8 cellular contexts compared by ENCODE assay signal in the genomic region with DNA sequence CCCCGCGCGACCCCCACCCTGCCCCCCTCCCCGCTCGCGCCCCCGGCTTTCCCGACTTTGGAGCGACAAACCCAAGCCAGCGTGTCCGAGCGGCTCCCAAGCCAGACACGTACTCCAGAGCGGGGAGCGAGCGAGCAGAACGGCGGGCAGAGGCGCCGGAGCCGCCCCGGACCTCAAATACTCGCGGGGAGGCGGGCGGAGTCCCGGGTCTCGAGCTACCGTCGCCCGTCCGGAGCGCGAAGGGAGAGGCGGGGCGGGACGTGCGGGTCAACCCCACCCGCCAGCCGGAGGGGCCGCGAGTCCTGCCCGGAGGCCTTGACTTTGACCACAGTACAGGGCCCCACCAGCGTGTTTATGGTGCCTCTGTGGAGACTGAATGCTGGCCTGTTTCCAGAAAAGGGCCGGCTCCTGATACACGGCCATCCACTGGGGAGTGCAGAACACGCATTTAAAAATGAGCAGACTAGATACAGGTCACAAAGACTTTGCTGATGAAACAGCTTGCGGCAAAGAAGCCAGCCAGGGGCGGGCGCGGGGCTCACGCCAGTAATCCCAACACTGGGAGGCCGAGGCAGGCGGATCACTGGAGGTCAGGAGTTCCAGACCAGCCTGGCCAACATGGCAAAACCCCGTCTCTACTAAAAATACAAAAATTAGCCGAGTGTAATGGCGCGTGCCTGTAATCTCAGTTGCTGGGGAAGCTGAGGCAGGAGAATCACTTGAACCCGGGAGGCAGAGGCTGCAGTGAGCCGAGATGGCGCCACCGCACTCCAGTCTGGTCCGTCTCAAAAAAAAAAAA. TPM values are rescaled to one million over a fixed set of nuclear protein-coding genes. Genes with fewer than 3 reads are reported as not detected.
A peak's percentile ranks its signal among the peaks of the same experiment; 100 is the strongest.
DNase-seq lines count a peak whose midpoint lies in the region; ATAC-seq and TF ChIP-seq lines count a peak whose summit lies in the region.

A gene (minus strand): TSS at position 148 of the 799 bp plus-strand sequence. CDS start 12,235 bp downstream, outside the sequence.

- H3K36me3 ChIP-seq in KMS-11 (ENCODE audit: insufficient read depth): no peaks in the 10 kb centered on the region

- POLR2A ChIA-PET in activated CD4-positive, alpha-beta T cell treated with anti-CD3 and anti-CD28 coated beads for 36 hours (lab: Charles Lee): interaction anchor here (1.0 kb wide), 1 partner anchor 130 kb away, joined by 3 read pairs; a partner anchor contains a TSS

- H2AFZ ChIP-seq in KMS-11 (ENCODE audit: low read depth): peak within 1 kb of the TSS; percentile 30; the same call in 1 of the 2 replicates

- no peaks in the 10 kb centered on the region for H3K9me3 Mint-ChIP-seq in activated CD4-positive, alpha-beta T cell treated with anti-CD3 and anti-CD28 coated beads for 36 hours (ENCODE audit: low read depth)

- no peak within 1 kb of the TSS for H3K4me2 ChIP-seq in KMS-11

- no peaks in the 10 kb centered on the region for H3K4me1 ChIP-seq in KMS-11 (ENCODE audit: low read depth, poor library complexity, severe bottlenecking)

- no peaks in the 10 kb centered on the region for H4K20me1 ChIP-seq in KMS-11 (ENCODE audit: insufficient read depth)

- ATAC-seq in activated CD4-positive, alpha-beta T cell treated with anti-CD3 and anti-CD28 coated beads for 36 hours: peak; percentile 41

- intact Hi-C loops in activated CD4-positive, alpha-beta T cell treated with anti-CD3 and anti-CD28 coated beads for 36 hours (cut with DNase I, micrococcal nuclease): loop anchor here (1.0 to 2.0 kb wide), 2 partner anchors 17 to 18 kb away; no protein-coding TSS in a partner anchor

- peaks cover 40% of the 10 kb centered on the region for H3K4me1 Mint-ChIP-seq in activated CD4-positive, alpha-beta T cell treated with anti-CD3 and anti-CD28 coated beads for 36 hours

- H3K27me3 ChIP-seq in KMS-11 (ENCODE audit: insufficient read depth, low read depth): no peaks in the 10 kb centered on the region

- peak within 1 kb of the TSS; percentile 83 for H3K27ac Mint-ChIP-seq in activated CD4-positive, alpha-beta T cell treated with anti-CD3 and anti-CD28 coated beads for 36 hours

- H3K79me2 ChIP-seq in KMS-11 (ENCODE audit: insufficient read depth, low read depth): no peaks in the 10 kb centered on the region

- TF ChIP-seq CTCF in KMS-11 (conservative IDR thresholded peaks at IDR 0.05; ENCODE audit: low read depth, low read length): no peak

- peaks cover 31% of the 10 kb centered on the region for H3K27me3 Mint-ChIP-seq in activated CD4-positive, alpha-beta T cell treated with anti-CD3 and anti-CD28 coated beads for 36 hours

- H3K36me3 Mint-ChIP-seq in activated CD4-positive, alpha-beta T cell treated with anti-CD3 and anti-CD28 coated beads for 36 hours (ENCODE audit: low read depth): no peaks in the 10 kb centered on the region

- peak; percentile 92 for DNase-seq in DMS53 (lab: John Stamatoyannopoulos, UW)
- peak; percentile 55 for DNase-seq in activated CD4-positive, alpha-beta T cell treated with anti-CD3 and anti-CD28 coated beads for 36 hours
- peak; percentile 72 for DNase-seq in iris pigment epithelial cell (ENCODE audit: low read depth)
- DNase-seq in skeletal muscle cell (ENCODE audit: low read depth): no peak
- DNase-seq in NCI-H345 treated with DMSO at 0.1 percent for 48 hours (lab: John Stamatoyannopoulos, UW; ENCODE audit: unreplicated experiment): no peak
- DNase-seq in NCI-H2171 treated with DMSO at 0.1 percent for 48 hours (lab: John Stamatoyannopoulos, UW): no peak

- H3K9ac ChIP-seq in KMS-11: no peak within 1 kb of the TSS

- no peak within 1 kb of the TSS for H3K27ac ChIP-seq in KMS-11
- H3K27ac ChIP-seq in cingulate gyrus (ENCODE audit: low read depth, low read length): peak within 1 kb of the TSS; percentile 95

- H3K4me3 ChIP-seq in KMS-11 (IDR thresholded peaks at IDR 0.05; ENCODE audit: insufficient read depth, low read depth, low read length) (no peak within 1 kb of the TSS), skeletal muscle cell (ENCODE audit: low read depth, low read length) (peak within 1 kb of the TSS; percentile 56)

- H3K4me3 Mint-ChIP-seq in activated CD4-positive, alpha-beta T cell treated with anti-CD3 and anti-CD28 coated beads for 36 hours: peak within 1 kb of the TSS; percentile 76

- CTCF ChIA-PET in activated CD4-positive, alpha-beta T cell treated with anti-CD3 and anti-CD28 coated beads for 36 hours (lab: Charles Lee): interaction anchor here (1.0 to 1.2 kb wide), 2 partner anchors 9 to 19 kb away, joined by 4 to 5 read pairs; no protein-coding TSS in a partner anchor

RNA-seq across cellular contexts. Expression of the gene that starts here (rescaled TPM):
- 10 to 100 TPM; 36.2 to 41.3 TPM for total RNA-seq in activated CD4-positive, alpha-beta T cell treated with anti-CD3 and anti-CD28 coated beads for 36 hours

Comparison
In these comparisons a context has a peak if more than half of its experiments do, and no peak if none do; other contexts are left out.
1. DNase-seq: peak in DMS53 (single experiment), activated CD4-positive, alpha-beta T cell treated with anti-CD3 and anti-CD28 coated beads for 36 hours (single experiment) and iris pigment epithelial cell (single experiment); none in skeletal muscle cell (single experiment), NCI-H345 treated with DMSO at 0.1 percent for 48 hours (single experiment) and NCI-H2171 treated with DMSO at 0.1 percent for 48 hours (single experiment).